ENCODE assay signal across 9 cellular contexts in the genomic region with DNA sequence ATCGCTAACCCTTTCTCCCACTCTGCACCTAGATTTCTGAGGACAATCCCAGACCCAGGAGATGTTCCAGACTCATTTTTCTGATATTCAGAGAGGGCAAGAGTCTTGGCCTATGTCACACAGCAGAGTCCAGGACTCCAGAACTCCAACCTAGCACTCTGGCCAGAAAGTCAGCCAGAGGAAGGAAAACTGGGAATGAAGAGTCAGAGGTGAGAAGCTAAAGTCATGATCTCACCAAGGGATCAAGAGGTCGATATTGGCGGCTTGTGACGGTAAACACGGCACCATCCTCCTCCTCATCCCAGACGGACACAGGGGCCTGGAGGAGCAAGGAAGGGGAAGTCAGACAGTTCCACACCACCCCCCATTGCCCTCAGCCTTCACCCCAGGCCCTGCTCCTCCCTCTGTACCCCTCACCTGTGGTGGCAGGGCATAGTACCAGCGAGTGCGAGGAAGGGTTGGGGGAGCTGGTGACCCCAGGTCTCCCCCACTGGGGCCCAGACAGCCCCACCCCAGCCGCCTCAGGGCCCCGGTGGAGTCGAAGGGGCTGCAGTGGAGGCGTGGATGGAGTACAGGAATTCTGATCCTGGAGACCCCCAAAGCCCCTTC. TPM values are rescaled to one million over a fixed set of nuclear protein-coding genes. Genes with fewer than 3 reads are reported as not detected.
DNase-seq lines count a peak whose midpoint lies in the region; ATAC-seq and TF ChIP-seq lines count a peak whose summit lies in the region.
"Had no signal": no experiment of that assay in that cellular context is flagged by ENCODE, and none has a peak within 500 bp of the region (broad histone marks: within the 10 kb centered on the region; RNA-seq: fewer than 3 reads in every experiment).

No MANE protein-coding gene starts in this region.

- peak overlapping the region; percentile 99 for H3K27ac Mint-ChIP-seq in CD4-positive, alpha-beta T cell
- peak overlapping the region; percentile 100 for H3K27ac Mint-ChIP-seq in osteocyte (ENCODE audit: unreplicated experiment)

- TF ChIP-seq CTCF in CD4-positive, alpha-beta T cell (IDR thresholded peaks at IDR 0.05), result no peak
- TF ChIP-seq CTCF in PC-9 (conservative IDR thresholded peaks at IDR 0.05) (no peak), osteocyte (IDR thresholded peaks at IDR 0.05) (no peak)

- BruUV-seq in PC-9 (replicated peaks; lab: Mats Ljungman, UMichigan), result TSS peak; percentile 18

- CTCF ChIA-PET in CD4-positive, alpha-beta T cell (lab: Charles Lee), result interaction anchor here (3.1 kb wide), 1 partner anchor 19 kb away, joined by 22 read pairs; a partner anchor contains a TSS
- CTCF ChIA-PET in PC-9 (lab: Charles Lee), result interaction anchor here (0.6 kb wide), 1 partner anchor 29 kb away, joined by 3 read pairs; no protein-coding TSS in a partner anchor

- intact Hi-C loops in CD4-positive, alpha-beta T cell (cut with DNase I, micrococcal nuclease), result loop anchor here in 1 of 2 experiments (10.0 kb wide), 1 partner anchor 1432 kb away; a partner anchor contains a TSS
- intact Hi-C loops in PC-9 (cut with micrococcal nuclease; ENCODE audit: unreplicated experiment), result loop anchor here (5.0 kb wide), 1 partner anchor 115 kb away; a partner anchor contains a TSS

- H3K27ac ChIP-seq in CD4-positive, alpha-beta T cell (ENCODE audit: low read depth, low read length), result peak overlapping the region; percentile 55
- H3K27ac ChIP-seq in PC-9, result peak overlapping the region; percentile 88; the same call in 1 of the 2 replicates
- H3K27ac ChIP-seq in epithelial cell of prostate, result peak overlapping the region; percentile 96

- H3K4me3 Mint-ChIP-seq in CD4-positive, alpha-beta T cell, result peak overlapping the region; percentile 73
- peak overlapping the region; percentile 98 for H3K4me3 Mint-ChIP-seq in osteocyte (ENCODE audit: unreplicated experiment)

- no peak for DNase-seq in CD4-positive, alpha-beta T cell
- DNase-seq in PC-9, result peak in 1 of 2 experiments; percentile 27
- no peak for DNase-seq in epithelial cell of prostate (ENCODE audit: low read depth, low spot score)
- no peak for DNase-seq in osteocyte (ENCODE audit: extremely low spot score, unreplicated experiment)
- no peak for DNase-seq in stimulated activated CD4-positive, alpha-beta T cell treated with anti-CD3 and anti-CD28 coated beads, Interleukin-2, amount 100 ng/mL, for 24 hours
- no peak for DNase-seq in NCI-H446 treated with DMSO at 0.1 percent for 48 hours (lab: John Stamatoyannopoulos, UW)
- DNase-seq: activated CD8-positive, alpha-beta memory T cell treated with anti-CD3 and anti-CD28 coated beads for 24 hours had no signal

- H2AFZ ChIP-seq in PC-9, result peak overlapping the region; percentile 74

- H4K20me1 ChIP-seq in PC-9 (ENCODE audit: insufficient read depth), result no peaks in the 10 kb centered on the region; the same call in 1 of the 2 replicates

- H3K4me2 ChIP-seq in PC-9, result peak overlapping the region; percentile 99

- no peaks in the 10 kb centered on the region for H3K9me3 Mint-ChIP-seq in CD4-positive, alpha-beta T cell
- no peaks in the 10 kb centered on the region for H3K9me3 Mint-ChIP-seq in osteocyte (ENCODE audit: unreplicated experiment)

- no peaks in the 10 kb centered on the region for H3K9me2 ChIP-seq in PC-9 (ENCODE audit: insufficient read depth)

- ATAC-seq in CD4-positive, alpha-beta T cell (ENCODE audit: poor library complexity), result no peak
- ATAC-seq in HG02938 (IDR thresholded peaks at IDR 0.05; ENCODE audit: unreplicated experiment) (no peak), GM19395 (IDR thresholded peaks at IDR 0.05; ENCODE audit: unreplicated experiment) (no peak)

- peaks cover 26% of the 10 kb centered on the region for H3K4me1 Mint-ChIP-seq in CD4-positive, alpha-beta T cell (ENCODE audit: low read depth)
- H3K4me1 Mint-ChIP-seq in osteocyte (ENCODE audit: unreplicated experiment), result peaks cover 30% of the 10 kb centered on the region

- no peaks in the 10 kb centered on the region for H3K27me3 Mint-ChIP-seq in CD4-positive, alpha-beta T cell
- H3K27me3 Mint-ChIP-seq in osteocyte (ENCODE audit: unreplicated experiment), result no peaks in the 10 kb centered on the region

- H3K4me3 ChIP-seq in PC-9, result peak overlapping the region; percentile 75

- H3K79me2 ChIP-seq in PC-9 (ENCODE audit: low read depth), result peaks cover 44% of the 10 kb centered on the region

- H3K36me3 Mint-ChIP-seq in CD4-positive, alpha-beta T cell (ENCODE audit: low read depth), result peaks cover 79% of the 10 kb centered on the region
- peaks cover 15% of the 10 kb centered on the region for H3K36me3 Mint-ChIP-seq in osteocyte (ENCODE audit: unreplicated experiment)

- peaks cover 38% of the 10 kb centered on the region for H3F3A ChIP-seq in PC-9 (ENCODE audit: insufficient read depth, low read depth)

- no peaks in the 10 kb centered on the region for H3K9me3 ChIP-seq in CD4-positive, alpha-beta T cell (ENCODE audit: control insufficient read depth, low read length)
- no peaks in the 10 kb centered on the region for H3K9me3 ChIP-seq in PC-9 (ENCODE audit: insufficient read depth, low read depth)

- peaks cover 23% of the 10 kb centered on the region for H3K4me1 ChIP-seq in PC-9 (replicated peaks; ENCODE audit: insufficient read depth)

- H3K36me3 ChIP-seq in PC-9 (ENCODE audit: low read depth), result peaks cover 5% of the 10 kb centered on the region; the same call in 1 of the 2 replicates

- POLR2A ChIA-PET in CD4-positive, alpha-beta T cell (lab: Charles Lee), result interaction anchor here (3.4 to 7.5 kb wide), 5 partner anchors 8 to 48 kb away, joined by 75 to 88 read pairs (median 80); a partner anchor contains a TSS
- POLR2A ChIA-PET in PC-9 (lab: Charles Lee; ENCODE audit: unreplicated experiment), result interaction anchor here (0.6 to 0.7 kb wide), 2 partner anchors 17 to 49 kb away, joined by 3 to 9 read pairs; no protein-coding TSS in a partner anchor

- H3K27me3 ChIP-seq in CD4-positive, alpha-beta T cell (ENCODE audit: control insufficient read depth, insufficient read depth, low read length), result no peaks in the 10 kb centered on the region
- no peaks in the 10 kb centered on the region for H3K27me3 ChIP-seq in PC-9 (ENCODE audit: insufficient read depth, low read depth)

RNA-seq across cellular contexts. Expression of a gene that starts 1.8 kb away (rescaled TPM):
- 10 to 100 TPM; 39.2 to 39.4 TPM for total RNA-seq in CD4-positive, alpha-beta T cell
- total RNA-seq in PC-9 (2021) (99.3 and 102 TPM in 2 replicates), osteocyte (72.4 and 77.6 TPM in 2 replicates)

RNA-seq across cellular contexts. Expression of a gene that starts 7.5 kb away (rescaled TPM):
- total RNA-seq in CD4-positive, alpha-beta T cell, result 10 to 100 TPM in 1 of 2 experiments, 1 to 10 TPM in 1; 9.7 to 11.7 TPM
- total RNA-seq in PC-9 (2021) (51.5 and 57.2 TPM in 2 replicates), osteocyte (29.7 and 30.3 TPM in 2 replicates)

RNA-seq across cellular contexts. Expression of a gene that starts 7.9 kb away (rescaled TPM):
- 10 to 100 TPM; 13.6 to 15.8 TPM for total RNA-seq in CD4-positive, alpha-beta T cell
- total RNA-seq in PC-9 (2021), result 52.4 and 59.6 TPM in 2 replicates
- total RNA-seq in osteocyte, result 59.1 and 63.4 TPM in 2 replicates

RNA-seq across cellular contexts. Expression of a gene that starts 17.0 kb away (rescaled TPM):
- 100 to 1,000 TPM; 203 to 206 TPM for total RNA-seq in CD4-positive, alpha-beta T cell
- total RNA-seq in PC-9 (2021) (156 and 194 TPM in 2 replicates), osteocyte (117 and 130 TPM in 2 replicates)

RNA-seq across cellular contexts. Expression of a gene that starts 20.0 kb away (rescaled TPM):
- total RNA-seq in CD4-positive, alpha-beta T cell, result 10 to 100 TPM; 11.1 to 12.7 TPM
- total RNA-seq in PC-9 (2021), result 10.3 and 12.8 TPM in 2 replicates
- total RNA-seq in osteocyte, result 6.3 and 6.5 TPM in 2 replicates
